ENCODE assay signal across 22 cellular contexts in the genomic region with DNA sequence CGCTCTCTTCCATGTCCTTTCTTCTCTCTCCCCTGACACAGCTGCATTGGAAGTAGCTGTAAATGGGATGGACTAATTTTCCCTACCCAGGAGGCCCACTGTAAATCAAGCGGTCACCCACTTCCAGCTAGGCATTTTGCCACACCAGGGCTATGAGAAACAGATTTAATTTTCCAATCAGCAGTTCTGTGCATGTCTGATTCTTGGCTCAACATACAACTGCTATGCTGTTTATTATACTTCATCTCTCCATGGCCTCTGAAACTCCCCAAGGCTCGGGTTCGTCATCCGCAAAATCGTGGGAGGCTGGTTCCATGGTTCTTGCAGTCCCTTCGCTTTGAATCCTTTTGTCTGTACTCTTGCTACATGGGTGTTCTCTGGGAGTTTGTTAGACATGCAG.
A peak's percentile ranks its signal among the peaks of the same experiment; 100 is the strongest.
DNase-seq lines count a peak whose midpoint lies in the region; ATAC-seq and TF ChIP-seq lines count a peak whose summit lies in the region.
"Had no signal": no experiment of that assay in that cellular context is flagged by ENCODE, and none has a peak within 500 bp of the region (broad histone marks: within the 10 kb centered on the region; RNA-seq: fewer than 3 reads in every experiment).

No MANE protein-coding gene starts in this region.

- peaks cover 0 to 2% of the 10 kb centered on the region in 2 donors for H3K36me3 ChIP-seq in lung (ENCODE audit: control insufficient read depth in 2 of 2, insufficient read depth in 2 of 2, low read length in 2 of 2)
- no peaks in the 10 kb centered on the region for H3K36me3 ChIP-seq in brain microvascular endothelial cell (replicated peaks)
- H3K36me3 ChIP-seq: sigmoid colon had no signal

- WGBS in lung, 2 donors, result 94 to 98% methylated on average over 7 of the region's 7 CpGs

- TF ChIP-seq CTCF in lung (IDR thresholded peaks at IDR 0.05; ENCODE audit: control extremely low read depth, extremely low read depth) (no peak), brain microvascular endothelial cell (IDR thresholded peaks at IDR 0.05; ENCODE audit: low read depth, low read length, missing control alignments) (no peak)

- in situ Hi-C loops in brain microvascular endothelial cell (cut with HindIII; ENCODE audit: low pct_ligation_motif_present, low sequenced_read_pairs), result no loop called here

- H3K27ac ChIP-seq in angular gyrus (ENCODE audit: low read depth, low read length) (peak overlapping the region; percentile 91), cingulate gyrus (ENCODE audit: low read depth, low read length) (peak overlapping the region; percentile 98), lung (ENCODE audit: low read depth in 1 of 2, low read length in 1 of 2) (peak overlapping the region; percentile 13 to 76), substantia nigra (ENCODE audit: low read depth, low read length, poor library complexity, severe bottlenecking) (peak overlapping the region; percentile 89), brain microvascular endothelial cell (no peak overlapping the region)
- H3K27ac ChIP-seq: GM23248, PC-9 had no signal

- no peaks in the 10 kb centered on the region for H3K27me3 ChIP-seq in lung (ENCODE audit: control insufficient read depth, insufficient read depth)
- H3K27me3 ChIP-seq in brain microvascular endothelial cell (replicated peaks), result no peaks in the 10 kb centered on the region
- H3K27me3 ChIP-seq: sigmoid colon had no signal

- no peaks in the 10 kb centered on the region for H3K9me3 ChIP-seq in lung (ENCODE audit: control insufficient read depth in 2 of 2, insufficient read depth in 1 of 2, low read length in 1 of 2)
- H3K9me3 ChIP-seq: sigmoid colon had no signal

- no peak for ATAC-seq in lung (ENCODE audit: insufficient read depth, low FRiP score)
- ATAC-seq: GM12878; stimulated activated naive B cell treated with anti-CD40 and anti-IgM and Interleukin-4, amounts not matched to agents 10 μg/mL and 1 μg/mL and 100 μg/mL, for 72 hours; T-cell had no signal

- H3K4me3 ChIP-seq in lung (no peak overlapping the region), brain microvascular endothelial cell (ENCODE audit: low read depth, low read length) (no peak overlapping the region)
- H3K4me3 ChIP-seq: GM12878, GM23248, PC-9, sigmoid colon had no signal

- DNase-seq in lung (ENCODE audit: low spot score) (no peak), substantia nigra (lab: John Stamatoyannopoulos, UW) (peak in 10 of 49 donors; percentile 18 to 59 (median 32)), NCI-H748 (lab: John Stamatoyannopoulos, UW; ENCODE audit: unreplicated experiment) (no peak), T-helper 9 cell (no peak), 8988T (no peak), brain microvascular endothelial cell (no peak)
- DNase-seq: activated CD4-positive, alpha-beta T cell treated with anti-CD3 and anti-CD28 coated beads for 4 hours; DMS79; GM23248; KBM-7; mesendoderm; naive B cell; NCI-H187; NCI-H2227 treated with DMSO at 0.1 percent for 48 hours; occipital lobe; PC-9; sigmoid colon; stimulated activated naive B cell treated with anti-CD40 and anti-IgM and Interleukin-4, amounts not matched to agents 10 μg/mL and 1 μg/mL and 100 μg/mL, for 72 hours; T-cell had no signal

- peaks cover 4 to 16% of the 10 kb centered on the region in 2 donors for H3K4me1 ChIP-seq in lung (ENCODE audit: control insufficient read depth in 2 of 2, insufficient read depth in 2 of 2, low read length in 2 of 2)
